1 cellular context compared by ENCODE assay signal in genomic region chr7:148330822-148331221, GRCh38.
TF ChIP-seq lines count a peak whose summit lies in the region.

No MANE protein-coding gene starts in this region.

TF ChIP-seq in IMR-90, 13 proteins besides CTCF, POLR2A, EP300 and RAD21 (continued from another document):
- TF ChIP-seq, protein P1, sequence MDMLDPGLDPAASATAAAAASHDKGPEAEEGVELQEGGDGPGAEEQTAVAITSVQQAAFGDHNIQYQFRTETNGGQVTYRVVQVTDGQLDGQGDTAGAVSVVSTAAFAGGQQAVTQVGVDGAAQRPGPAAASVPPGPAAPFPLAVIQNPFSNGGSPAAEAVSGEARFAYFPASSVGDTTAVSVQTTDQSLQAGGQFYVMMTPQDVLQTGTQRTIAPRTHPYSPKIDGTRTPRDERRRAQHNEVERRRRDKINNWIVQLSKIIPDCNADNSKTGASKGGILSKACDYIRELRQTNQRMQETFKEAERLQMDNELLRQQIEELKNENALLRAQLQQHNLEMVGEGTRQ (IDR thresholded peaks at IDR 0.05; ENCODE audit: low read depth, low read length), result no peak
- TF ChIP-seq RCOR1 (IDR thresholded peaks at IDR 0.05; ENCODE audit: insufficient replicate concordance, low read length) (no peak), MAFK (IDR thresholded peaks at IDR 0.05; ENCODE audit: low read depth, low read length) (no peak)
TF ChIP-seq in IMR-90: peak in this region for 0.
